In the genomic region with DNA sequence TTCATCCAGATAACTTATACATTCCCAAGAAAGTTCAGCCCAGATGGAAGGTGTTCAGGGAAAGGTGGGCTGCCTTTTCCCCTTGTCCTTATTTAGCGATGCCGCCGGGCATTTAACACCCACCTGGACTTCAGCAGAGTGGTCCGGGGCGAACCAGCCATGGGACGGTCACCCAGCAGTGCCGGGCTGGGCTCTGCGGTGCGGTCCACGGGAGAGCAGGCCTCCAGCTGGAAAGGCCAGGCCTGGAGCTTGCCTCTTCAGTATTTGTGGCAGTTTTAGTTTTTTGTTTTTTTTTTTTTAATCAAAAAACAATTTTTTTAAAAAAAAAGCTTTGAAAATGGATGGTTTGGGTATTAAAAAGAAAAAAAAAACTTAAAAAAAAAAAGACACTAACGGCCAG, we compare ENCODE assay signal across 15 cellular contexts. TPM values are rescaled to one million over a fixed set of nuclear protein-coding genes. Genes with fewer than 3 reads are reported as not detected.
A peak's percentile ranks its signal among the peaks of the same experiment; 100 is the strongest.
DNase-seq lines count a peak whose midpoint lies in the region; ATAC-seq, FAIRE-seq and TF ChIP-seq lines count a peak whose summit lies in the region.
"Had no signal": no experiment of that assay in that cellular context is flagged by ENCODE, and none has a peak within 500 bp of the region (broad histone marks: within the 10 kb centered on the region; RNA-seq: fewer than 3 reads in every experiment).

No MANE protein-coding gene starts in this region.

- peaks cover 13% of the 10 kb centered on the region for H3F3A ChIP-seq in neural progenitor cell (ENCODE audit: low read depth)

- no peak overlapping the region for H3K4me3 Mint-ChIP-seq in neural progenitor cell

- CTCF ChIA-PET in HepG2 (lab: Yijun Ruan, JAX; ENCODE audit: low intra/inter-chr PET ratio, low total read pairs), result no interaction called here

- no peaks in the 10 kb centered on the region for H3K9me3 Mint-ChIP-seq in neural progenitor cell

- H3K9me3 ChIP-seq in ascending aorta (no peaks in the 10 kb centered on the region), HepG2 (ENCODE audit: low read length) (no peaks in the 10 kb centered on the region), neural progenitor cell (ENCODE audit: low read depth) (no peaks in the 10 kb centered on the region)
- H3K9me3 ChIP-seq: BE2C had no signal

- no peak for TF ChIP-seq RAD21 in HepG2 (CRISPR knock-in tag; IDR thresholded peaks at IDR 0.05)

- POLR2A ChIA-PET in HepG2 (lab: Yijun Ruan, JAX), result interaction anchor here (0.7 to 1.1 kb wide), 5 partner anchors 31 to 54 kb away, joined by 3 to 4 read pairs (median 3); no protein-coding TSS in a partner anchor

- no peak for TF ChIP-seq POLR2A in HepG2 (IDR thresholded peaks at IDR 0.05; ENCODE audit: insufficient read depth in 1 of 2, low read depth in 2 of 2, low read length in 2 of 2)

- H3K27me3 ChIP-seq in ACC112 (ENCODE audit: insufficient read depth, low read length), result no peaks in the 10 kb centered on the region
- no peaks in the 10 kb centered on the region for H3K27me3 ChIP-seq in ascending aorta
- no peaks in the 10 kb centered on the region for H3K27me3 ChIP-seq in HepG2 (ENCODE audit: control insufficient read depth in 1 of 2, insufficient read depth in 2 of 2, low read length in 2 of 2)
- no peaks in the 10 kb centered on the region for H3K27me3 ChIP-seq in neural progenitor cell
- H3K27me3 ChIP-seq: BE2C had no signal

- peak overlapping the region; percentile 14; the same call in 1 of the 2 replicates for H3K9ac ChIP-seq in HepG2 (ENCODE audit: insufficient read depth, low read depth, low read length)
- no peak overlapping the region for H3K9ac ChIP-seq in neural progenitor cell

- H3K27ac ChIP-seq in ACC112 (ENCODE audit: low read depth, low read length) (peak overlapping the region; percentile 56), ascending aorta (peak overlapping the region; percentile 94 to 95), HepG2 (ENCODE audit: extremely low read length, insufficient read depth, low read length) (peak overlapping the region; percentile 74), skin epidermis (peak overlapping the region in 19 of 21 experiments; percentile 1 to 84 (median 76)), neural progenitor cell (no peak overlapping the region)

- no peak for TF ChIP-seq EP300 in HepG2 (IDR thresholded peaks at IDR 0.05; ENCODE audit: low read depth in 2 of 2, low read length in 2 of 2)
- no peak for TF ChIP-seq EP300 in HepG2 (CRISPR knock-in tag; IDR thresholded peaks at IDR 0.05; ENCODE audit: borderline replicate concordance)

- H3K4me1 Mint-ChIP-seq in neural progenitor cell, result peaks cover 24% of the 10 kb centered on the region

- H3K4me2 ChIP-seq in HepG2 (ENCODE audit: low read depth, low read length) (peak overlapping the region; percentile 27; the same call in 1 of the 2 replicates), neural progenitor cell (no peak overlapping the region)

- WGBS in HepG2 (ENCODE audit: low lambda C conversion rate), result 80% methylated on average over 11 of the region's 11 CpGs

- H3K36me3 Mint-ChIP-seq in neural progenitor cell, result peaks cover 16% of the 10 kb centered on the region

- H3K4me3 ChIP-seq in ACC112 (ENCODE audit: low read depth, low read length), result no peak overlapping the region
- H3K4me3 ChIP-seq in ascending aorta, result peak overlapping the region; percentile 13 to 23
- H3K4me3 ChIP-seq in HepG2 (replicated peaks in 1 of 3; ENCODE audit: insufficient read depth in 1 of 3, low read depth in 2 of 3, low read length in 3 of 3), result peak overlapping the region in 1 of 3 experiments; percentile 33; a peak in 2 of 6 replicates
- no peak overlapping the region for H3K4me3 ChIP-seq in skin epidermis
- no peak overlapping the region for H3K4me3 ChIP-seq in neural progenitor cell

- TF ChIP-seq CTCF in ascending aorta (IDR thresholded peaks at IDR 0.05), result no peak
- no peak for TF ChIP-seq CTCF in HepG2 (CRISPR knock-in tag; IDR thresholded peaks at IDR 0.05)
- TF ChIP-seq CTCF in neural progenitor cell (IDR thresholded peaks at IDR 0.05), result no peak

- no peak for ATAC-seq in HepG2

- FAIRE-seq in HepG2 (lab: Jason Lieb, UNC) (no peak), urothelium cell line (lab: Jason Lieb, UNC) (no peak)
- FAIRE-seq: G401.6 had no signal

- H2AFZ ChIP-seq in ACC112 (ENCODE audit: low read length, unreplicated experiment) (no peak overlapping the region), HepG2 (ENCODE audit: low read length) (no peak overlapping the region), neural progenitor cell (replicated peaks) (no peak overlapping the region)

- H3K36me3 ChIP-seq in ACC112 (ENCODE audit: insufficient read depth, low read length) (peaks cover 9% of the 10 kb centered on the region; the same call in 1 of the 2 replicates), ascending aorta (peaks cover 23 to 44% of the 10 kb centered on the region in 2 donors), HepG2 (replicated peaks in 1 of 2; ENCODE audit: control insufficient read depth in 1 of 2, insufficient read depth in 2 of 2, low read length in 2 of 2) (peaks cover 7 to 16% of the 10 kb centered on the region in 2 experiments), neural progenitor cell (no peaks in the 10 kb centered on the region)

- peaks cover 6% of the 10 kb centered on the region for H3K27me3 Mint-ChIP-seq in neural progenitor cell (ENCODE audit: insufficient read depth, low read depth)
- H3K27me3 Mint-ChIP-seq: progenitor cell of endocrine pancreas had no signal

- intact Hi-C loops in ascending aorta (cut with DNase I) (no loop called here), HepG2 (cut with micrococcal nuclease; ENCODE audit: unreplicated experiment) (no loop called here)

- in situ Hi-C loops in HepG2 (cut with HindIII; ENCODE audit: extremely low pct_ligation_motif_present, low pct_unique_long_range_greater_than_20kb), result no loop called here

- H3K79me2 ChIP-seq in ACC112 (ENCODE audit: control insufficient read depth, insufficient read depth, low read length, unreplicated experiment) (peaks cover 28% of the 10 kb centered on the region), HepG2 (ENCODE audit: insufficient read depth, low read length) (peaks cover 11% of the 10 kb centered on the region), neural progenitor cell (ENCODE audit: low read depth) (peaks cover 11% of the 10 kb centered on the region)

- no peaks in the 10 kb centered on the region for H4K20me1 ChIP-seq in HepG2 (ENCODE audit: insufficient read depth, low read length)
- peaks cover 8% of the 10 kb centered on the region for H4K20me1 ChIP-seq in neural progenitor cell (ENCODE audit: low read depth)

- BruUV-seq in HepG2 (replicated peaks; lab: Mats Ljungman, UMichigan), result no TSS peak

- H3K27ac Mint-ChIP-seq in neural progenitor cell, result no peak overlapping the region
- H3K27ac Mint-ChIP-seq: progenitor cell of endocrine pancreas had no signal

- H3K4me1 ChIP-seq in ACC112 (ENCODE audit: control insufficient read depth, insufficient read depth, low read length, unreplicated experiment) (peaks cover 68% of the 10 kb centered on the region), ascending aorta (peaks cover 50 to 85% of the 10 kb centered on the region in 2 donors), HepG2 (ENCODE audit: insufficient read depth, low read length) (peaks cover 97% of the 10 kb centered on the region), neural progenitor cell (peaks cover 15% of the 10 kb centered on the region)

- DNase-seq in ascending aorta (ENCODE audit: low spot score in 2 of 2), result no peak
- no peak for DNase-seq in HepG2 (ENCODE audit: low spot score)
- DNase-seq in kidney tubule cell (ENCODE audit: low spot score), result no peak
- no peak for DNase-seq in urothelium cell line (ENCODE audit: low spot score)
- DNase-seq in neural progenitor cell (ENCODE audit: low spot score), result no peak
- DNase-seq in Ammon's horn (ENCODE audit: low spot score), result no peak
- DNase-seq: activated naive CD4-positive, alpha-beta T cell; BE2C; KG1; NCI-H2081; T-helper 1 cell had no signal

RNA-seq across cellular contexts. Expression of gene PHYHD1, which starts 4.0 kb away (rescaled TPM):
- total RNA-seq in ascending aorta (46.1 TPM), HepG2 (2016; rRNA removed; fragmentation: Illumina TruSeq; extraction: Trizol) (10.6 and 12.3 TPM in 2 replicates), neural progenitor cell (ENCODE audit: low replicate concordance) (15.2 and 19.0 TPM in 2 replicates)
- 3.5 and 4.7 TPM in 2 replicates for total RNA-seq in HepG2 (2016; cell fraction: cytosol; rRNA removed; fragmentation: Illumina TruSeq; extraction: Trizol; ENCODE audit: low read depth)
- 10.3 and 13.2 TPM in 2 replicates for total RNA-seq in HepG2 (2016; cell fraction: insoluble cytoplasmic fraction; rRNA removed; fragmentation: Illumina TruSeq; extraction: Trizol)
- total RNA-seq in HepG2 (2016; cell fraction: membrane; rRNA removed; fragmentation: Illumina TruSeq; extraction: Trizol), result 4.2 and 5.2 TPM in 2 replicates
- total RNA-seq in HepG2 (2016; cell fraction: nucleus; rRNA removed; fragmentation: Illumina TruSeq; extraction: Trizol), result 5.8 and 8.2 TPM in 2 replicates
- 19.6 and 25.3 TPM in 2 replicates for polyA plus RNA-seq in HepG2 (2011; rRNA removed)
- polyA plus RNA-seq in HepG2 (2011; cell fraction: cytosol; rRNA removed), result 12.8 and 20.7 TPM in 2 replicates
- 28.7 and 34.3 TPM in 2 replicates for polyA plus RNA-seq in HepG2 (2011; cell fraction: nucleus; rRNA removed)
- 9.6 and 13.5 TPM in 2 replicates for polyA plus RNA-seq in HepG2 (2012)
- 7.3 and 8.5 TPM in 2 replicates for polyA plus RNA-seq in HepG2 (2016; cell fraction: cytosol; fragmentation: Illumina TruSeq; extraction: Trizol; ENCODE audit: low read depth)
- polyA plus RNA-seq in HepG2 (2016; cell fraction: insoluble cytoplasmic fraction; fragmentation: Illumina TruSeq; extraction: Trizol; ENCODE audit: low read depth), result 21.0 and 23.6 TPM in 2 replicates
- 8.2 and 8.9 TPM in 2 replicates for polyA plus RNA-seq in HepG2 (2016; cell fraction: membrane; fragmentation: Illumina TruSeq; extraction: Trizol; ENCODE audit: low read depth)
- polyA plus RNA-seq in HepG2 (2016; cell fraction: nucleus; fragmentation: Illumina TruSeq; extraction: Trizol; ENCODE audit: insufficient read depth, low read depth), result 16.5 and 23.5 TPM in 2 replicates
- polyA minus RNA-seq in HepG2 (2011; rRNA and poly(A)+ RNA removed; ENCODE audit: low replicate concordance), result 0.89 and 32.1 TPM in 2 replicates
- 12.7 and 13.2 TPM in 2 replicates for polyA minus RNA-seq in HepG2 (2011; cell fraction: cytosol; rRNA and poly(A)+ RNA removed)
- polyA minus RNA-seq in HepG2 (2011; cell fraction: nucleus; rRNA and poly(A)+ RNA removed), result 10.7 and 15.2 TPM in 2 replicates

RNA-seq across cellular contexts. Expression of gene DOLK, which starts 30.7 kb away (rescaled TPM):
- total RNA-seq in ascending aorta (5.0 TPM), HepG2 (2016; rRNA removed; fragmentation: Illumina TruSeq; extraction: Trizol) (10.3 and 18.7 TPM in 2 replicates), neural progenitor cell (ENCODE audit: low replicate concordance) (8.2 and 16.8 TPM in 2 replicates)
- 3.1 and 3.7 TPM in 2 replicates for total RNA-seq in HepG2 (2016; cell fraction: cytosol; rRNA removed; fragmentation: Illumina TruSeq; extraction: Trizol; ENCODE audit: low read depth)
- 11.0 and 19.4 TPM in 2 replicates for total RNA-seq in HepG2 (2016; cell fraction: insoluble cytoplasmic fraction; rRNA removed; fragmentation: Illumina TruSeq; extraction: Trizol)
- 7.5 and 9.2 TPM in 2 replicates for total RNA-seq in HepG2 (2016; cell fraction: membrane; rRNA removed; fragmentation: Illumina TruSeq; extraction: Trizol)
- total RNA-seq in HepG2 (2016; cell fraction: nucleus; rRNA removed; fragmentation: Illumina TruSeq; extraction: Trizol), result 18.0 and 18.2 TPM in 2 replicates
- polyA plus RNA-seq in HepG2 (2011; rRNA removed), result 15.4 and 19.2 TPM in 2 replicates
- 20.0 and 23.0 TPM in 2 replicates for polyA plus RNA-seq in HepG2 (2011; cell fraction: cytosol; rRNA removed)
- polyA plus RNA-seq in HepG2 (2011; cell fraction: nucleus; rRNA removed), result 7.1 TPM in 2 replicates
- 10.1 and 10.3 TPM in 2 replicates for polyA plus RNA-seq in HepG2 (2012)
- polyA plus RNA-seq in HepG2 (2016; cell fraction: cytosol; fragmentation: Illumina TruSeq; extraction: Trizol; ENCODE audit: low read depth), result 2.6 and 4.0 TPM in 2 replicates
- polyA plus RNA-seq in HepG2 (2016; cell fraction: insoluble cytoplasmic fraction; fragmentation: Illumina TruSeq; extraction: Trizol; ENCODE audit: low read depth), result 10.6 and 11.1 TPM in 2 replicates
- 5.2 and 6.9 TPM in 2 replicates for polyA plus RNA-seq in HepG2 (2016; cell fraction: membrane; fragmentation: Illumina TruSeq; extraction: Trizol; ENCODE audit: low read depth)
- 23.1 and 24.2 TPM in 2 replicates for polyA plus RNA-seq in HepG2 (2016; cell fraction: nucleus; fragmentation: Illumina TruSeq; extraction: Trizol; ENCODE audit: insufficient read depth, low read depth)
- polyA minus RNA-seq in HepG2 (2011; rRNA and poly(A)+ RNA removed; ENCODE audit: low replicate concordance), result 61.1 and 98.9 TPM in 2 replicates
- 10.9 and 12.8 TPM in 2 replicates for polyA minus RNA-seq in HepG2 (2011; cell fraction: cytosol; rRNA and poly(A)+ RNA removed)
- polyA minus RNA-seq in HepG2 (2011; cell fraction: nucleus; rRNA and poly(A)+ RNA removed), result 16.7 and 17.8 TPM in 2 replicates

RNA-seq across cellular contexts. Expression of gene NUP188, which starts 30.8 kb away (rescaled TPM):
- 45.0 TPM for total RNA-seq in ascending aorta
- 38.5 and 54.1 TPM in 2 replicates for total RNA-seq in HepG2 (2016; rRNA removed; fragmentation: Illumina TruSeq; extraction: Trizol)
- 8.2 and 12.6 TPM in 2 replicates for total RNA-seq in HepG2 (2016; cell fraction: cytosol; rRNA removed; fragmentation: Illumina TruSeq; extraction: Trizol; ENCODE audit: low read depth)
- total RNA-seq in HepG2 (2016; cell fraction: insoluble cytoplasmic fraction; rRNA removed; fragmentation: Illumina TruSeq; extraction: Trizol), result 35.5 and 47.1 TPM in 2 replicates
- 10.3 and 12.4 TPM in 2 replicates for total RNA-seq in HepG2 (2016; cell fraction: membrane; rRNA removed; fragmentation: Illumina TruSeq; extraction: Trizol)
- total RNA-seq in HepG2 (2016; cell fraction: nucleus; rRNA removed; fragmentation: Illumina TruSeq; extraction: Trizol), result 52.4 and 56.0 TPM in 2 replicates
- polyA plus RNA-seq in HepG2 (2011; rRNA removed), result 28.0 and 31.5 TPM in 2 replicates
- polyA plus RNA-seq in HepG2 (2011; cell fraction: cytosol; rRNA removed), result 30.7 and 31.2 TPM in 2 replicates
- polyA plus RNA-seq in HepG2 (2011; cell fraction: nucleus; rRNA removed), result 80.5 and 92.3 TPM in 2 replicates
- 31.1 and 32.6 TPM in 2 replicates for polyA plus RNA-seq in HepG2 (2012)
- polyA plus RNA-seq in HepG2 (2016; cell fraction: cytosol; fragmentation: Illumina TruSeq; extraction: Trizol; ENCODE audit: low read depth), result 1.6 and 2.1 TPM in 2 replicates
- 27.2 and 38.0 TPM in 2 replicates for polyA plus RNA-seq in HepG2 (2016; cell fraction: insoluble cytoplasmic fraction; fragmentation: Illumina TruSeq; extraction: Trizol; ENCODE audit: low read depth)
- polyA plus RNA-seq in HepG2 (2016; cell fraction: membrane; fragmentation: Illumina TruSeq; extraction: Trizol; ENCODE audit: low read depth), result 3.8 and 4.7 TPM in 2 replicates
- polyA plus RNA-seq in HepG2 (2016; cell fraction: nucleus; fragmentation: Illumina TruSeq; extraction: Trizol; ENCODE audit: insufficient read depth, low read depth), result 55.8 and 60.8 TPM in 2 replicates
- polyA minus RNA-seq in HepG2 (2011; rRNA and poly(A)+ RNA removed; ENCODE audit: low replicate concordance), result 177 and 560 TPM in 2 replicates
- 51.6 and 71.1 TPM in 2 replicates for polyA minus RNA-seq in HepG2 (2011; cell fraction: cytosol; rRNA and poly(A)+ RNA removed)
- polyA minus RNA-seq in HepG2 (2011; cell fraction: nucleus; rRNA and poly(A)+ RNA removed), result 71.8 and 93.1 TPM in 2 replicates
- 66.7 and 80.0 TPM in 2 replicates for total RNA-seq in neural progenitor cell (ENCODE audit: low replicate concordance)

RNA-seq across cellular contexts. Expression of gene LRRC8A, which starts 34.8 kb away (rescaled TPM):
- total RNA-seq in ascending aorta (227 TPM), HepG2 (2016; rRNA removed; fragmentation: Illumina TruSeq; extraction: Trizol) (10.0 and 16.1 TPM in 2 replicates), neural progenitor cell (ENCODE audit: low replicate concordance) (17.1 and 42.8 TPM in 2 replicates)
- 3.1 and 3.7 TPM in 2 replicates for total RNA-seq in HepG2 (2016; cell fraction: cytosol; rRNA removed; fragmentation: Illumina TruSeq; extraction: Trizol; ENCODE audit: low read depth)
- total RNA-seq in HepG2 (2016; cell fraction: insoluble cytoplasmic fraction; rRNA removed; fragmentation: Illumina TruSeq; extraction: Trizol), result 8.4 and 15.9 TPM in 2 replicates
- total RNA-seq in HepG2 (2016; cell fraction: membrane; rRNA removed; fragmentation: Illumina TruSeq; extraction: Trizol), result 12.4 and 13.1 TPM in 2 replicates
- 13.9 and 14.0 TPM in 2 replicates for total RNA-seq in HepG2 (2016; cell fraction: nucleus; rRNA removed; fragmentation: Illumina TruSeq; extraction: Trizol)
- 40.6 and 44.8 TPM in 2 replicates for polyA plus RNA-seq in HepG2 (2011; rRNA removed)
- polyA plus RNA-seq in HepG2 (2011; cell fraction: cytosol; rRNA removed), result 38.4 and 46.2 TPM in 2 replicates
- polyA plus RNA-seq in HepG2 (2011; cell fraction: nucleus; rRNA removed), result 29.0 and 30.1 TPM in 2 replicates
- polyA plus RNA-seq in HepG2 (2012), result 15.7 and 19.9 TPM in 2 replicates
- 2.4 and 2.7 TPM in 2 replicates for polyA plus RNA-seq in HepG2 (2016; cell fraction: cytosol; fragmentation: Illumina TruSeq; extraction: Trizol; ENCODE audit: low read depth)
- 9.1 and 10.7 TPM in 2 replicates for polyA plus RNA-seq in HepG2 (2016; cell fraction: insoluble cytoplasmic fraction; fragmentation: Illumina TruSeq; extraction: Trizol; ENCODE audit: low read depth)
- polyA plus RNA-seq in HepG2 (2016; cell fraction: membrane; fragmentation: Illumina TruSeq; extraction: Trizol; ENCODE audit: low read depth), result 9.0 and 9.9 TPM in 2 replicates
- 19.9 and 20.5 TPM in 2 replicates for polyA plus RNA-seq in HepG2 (2016; cell fraction: nucleus; fragmentation: Illumina TruSeq; extraction: Trizol; ENCODE audit: insufficient read depth, low read depth)
- 77.3 and 88.9 TPM in 2 replicates for polyA minus RNA-seq in HepG2 (2011; rRNA and poly(A)+ RNA removed; ENCODE audit: low replicate concordance)
- 24.8 and 26.8 TPM in 2 replicates for polyA minus RNA-seq in HepG2 (2011; cell fraction: cytosol; rRNA and poly(A)+ RNA removed)
- polyA minus RNA-seq in HepG2 (2011; cell fraction: nucleus; rRNA and poly(A)+ RNA removed), result 14.4 TPM in 2 replicates

RNA-seq across cellular contexts. Expression of gene KYAT1, which starts 35.0 kb away (rescaled TPM):
- total RNA-seq in ascending aorta (4.9 TPM), HepG2 (2016; rRNA removed; fragmentation: Illumina TruSeq; extraction: Trizol) (5.6 and 9.2 TPM in 2 replicates), neural progenitor cell (ENCODE audit: low replicate concordance) (21.7 and 29.1 TPM in 2 replicates)
- total RNA-seq in HepG2 (2016; cell fraction: cytosol; rRNA removed; fragmentation: Illumina TruSeq; extraction: Trizol; ENCODE audit: low read depth), result 2.0 and 2.8 TPM in 2 replicates
- total RNA-seq in HepG2 (2016; cell fraction: insoluble cytoplasmic fraction; rRNA removed; fragmentation: Illumina TruSeq; extraction: Trizol), result 6.1 and 10.3 TPM in 2 replicates
- 3.5 and 4.0 TPM in 2 replicates for total RNA-seq in HepG2 (2016; cell fraction: membrane; rRNA removed; fragmentation: Illumina TruSeq; extraction: Trizol)
- total RNA-seq in HepG2 (2016; cell fraction: nucleus; rRNA removed; fragmentation: Illumina TruSeq; extraction: Trizol), result 13.5 and 14.4 TPM in 2 replicates
- polyA plus RNA-seq in HepG2 (2011; rRNA removed), result 46.5 and 58.4 TPM in 2 replicates
- polyA plus RNA-seq in HepG2 (2011; cell fraction: cytosol; rRNA removed), result 22.3 and 28.7 TPM in 2 replicates
- 274 and 317 TPM in 2 replicates for polyA plus RNA-seq in HepG2 (2011; cell fraction: nucleus; rRNA removed)
- polyA plus RNA-seq in HepG2 (2012), result 22.3 and 32.9 TPM in 2 replicates
- polyA plus RNA-seq in HepG2 (2016; cell fraction: cytosol; fragmentation: Illumina TruSeq; extraction: Trizol; ENCODE audit: low read depth), result 1.4 and 1.9 TPM in 2 replicates
- 4.9 and 6.1 TPM in 2 replicates for polyA plus RNA-seq in HepG2 (2016; cell fraction: insoluble cytoplasmic fraction; fragmentation: Illumina TruSeq; extraction: Trizol; ENCODE audit: low read depth)
- polyA plus RNA-seq in HepG2 (2016; cell fraction: membrane; fragmentation: Illumina TruSeq; extraction: Trizol; ENCODE audit: low read depth), result 1.7 and 2.4 TPM in 2 replicates
- 34.5 and 36.6 TPM in 2 replicates for polyA plus RNA-seq in HepG2 (2016; cell fraction: nucleus; fragmentation: Illumina TruSeq; extraction: Trizol; ENCODE audit: insufficient read depth, low read depth)
- polyA minus RNA-seq in HepG2 (2011; rRNA and poly(A)+ RNA removed; ENCODE audit: low replicate concordance), result 38.2 and 47.2 TPM in 2 replicates
- polyA minus RNA-seq in HepG2 (2011; cell fraction: cytosol; rRNA and poly(A)+ RNA removed), result 9.3 and 15.4 TPM in 2 replicates
- 48.0 and 50.7 TPM in 2 replicates for polyA minus RNA-seq in HepG2 (2011; cell fraction: nucleus; rRNA and poly(A)+ RNA removed)

Comparison
In these comparisons a context has a peak if more than half of its experiments do, and no peak if none do; other contexts are left out.
1. H3K4me3 ChIP-seq: peak in ascending aorta (2 of 2); none in ACC112 (single experiment), skin epidermis (0 of 7) and neural progenitor cell (single experiment).